ENCODE assay signal across 8 cellular contexts in the genomic region with DNA sequence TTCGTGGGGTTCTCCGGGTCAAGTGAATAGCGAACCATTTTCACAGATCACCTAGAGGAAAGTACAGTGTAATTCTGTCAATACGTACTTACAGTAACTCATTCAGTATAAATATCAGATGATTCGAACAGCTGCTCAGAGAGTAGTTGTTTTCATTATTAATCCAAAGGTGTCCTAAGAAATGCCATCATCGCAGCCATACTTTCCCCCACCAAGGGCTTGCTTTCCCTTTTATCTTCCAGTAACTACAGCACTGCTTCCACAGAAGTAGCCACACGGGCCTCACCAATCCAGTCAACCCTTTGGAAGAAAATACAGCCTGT. TPM values are rescaled to one million over a fixed set of nuclear protein-coding genes. Genes with fewer than 3 reads are reported as not detected.
A peak's percentile ranks its signal among the peaks of the same experiment; 100 is the strongest.
DNase-seq lines count a peak whose midpoint lies in the region; TF ChIP-seq lines count a peak whose summit lies in the region.

No MANE protein-coding gene starts in this region.

- in situ Hi-C loops in SK-MEL-5 (cut with HindIII; ENCODE audit: low pct_unique_long_range_greater_than_20kb, low sequenced_read_pairs) = no loop called here

- TF ChIP-seq CTCF in GM12864 (IDR thresholded peaks at IDR 0.05; ENCODE audit: low read depth, low read length, missing control alignments) = no peak
- no peak for TF ChIP-seq CTCF in fibroblast of pulmonary artery (IDR thresholded peaks at IDR 0.05; ENCODE audit: low read length, missing control alignments)
- no peak for TF ChIP-seq CTCF in retinal pigment epithelial cell (conservative IDR thresholded peaks at IDR 0.05; ENCODE audit: low read depth, low read length)

- no peak for DNase-seq in GM12864 (ENCODE audit: low read depth)
- DNase-seq in SK-MEL-5 (ENCODE audit: low read depth, low spot score) = peak; percentile 22
- DNase-seq in fibroblast of pulmonary artery (ENCODE audit: low read depth) = no peak
- DNase-seq in retinal pigment epithelial cell (ENCODE audit: low read depth) = no peak
- DNase-seq in NCI-H187 treated with DMSO at 0.1 percent for 48 hours (lab: John Stamatoyannopoulos, UW) = no peak
- DNase-seq in AG08395 (ENCODE audit: low spot score) = no peak
- no peak for DNase-seq in OCI-M2 (lab: John Stamatoyannopoulos, UW; ENCODE audit: unreplicated experiment)
- no peak for DNase-seq in stimulated activated CD8-positive, alpha-beta memory T cell treated with anti-CD3 and anti-CD28 coated beads, Interleukin-4, amount 100 ng/mL, for 48 hours

- peak overlapping the region; percentile 98 for H3K4me3 ChIP-seq in GM12864 (ENCODE audit: low read depth, low read length)
- peak overlapping the region; percentile 84 for H3K4me3 ChIP-seq in fibroblast of pulmonary artery (replicated peaks; ENCODE audit: low read depth, low read length)
- peak overlapping the region; percentile 99 for H3K4me3 ChIP-seq in retinal pigment epithelial cell (ENCODE audit: low read length)

RNA-seq across cellular contexts. Expression of gene RPL17, which starts 0.8 kb away (rescaled TPM):
- 3,102 and 3,252 TPM in 2 replicates for total RNA-seq in SK-MEL-5 (2014; rRNA removed; shearing (Covaris generic))
- polyA plus RNA-seq in SK-MEL-5 (2015; cell fraction: cytosol; rRNA removed) = 1,676 and 2,176 TPM in 2 replicates
- polyA plus RNA-seq in SK-MEL-5 (2015; cell fraction: nucleus; rRNA removed) = 817 and 857 TPM in 2 replicates

RNA-seq across cellular contexts. Expression of gene C18orf32, which starts 4.5 kb away (rescaled TPM):
- 41.9 and 44.7 TPM in 2 replicates for total RNA-seq in SK-MEL-5 (2014; rRNA removed; shearing (Covaris generic))
- polyA plus RNA-seq in SK-MEL-5 (2015; cell fraction: cytosol; rRNA removed) = 53.5 and 62.8 TPM in 2 replicates
- 17.3 and 21.6 TPM in 2 replicates for polyA plus RNA-seq in SK-MEL-5 (2015; cell fraction: nucleus; rRNA removed)

RNA-seq across cellular contexts. Expression of gene DYM, which starts 31.1 kb away (rescaled TPM):
- total RNA-seq in SK-MEL-5 (2014; rRNA removed; shearing (Covaris generic)) = 43.2 and 45.2 TPM in 2 replicates
- 19.1 and 44.5 TPM in 2 replicates for polyA plus RNA-seq in SK-MEL-5 (2015; cell fraction: cytosol; rRNA removed)
- 14.3 and 23.4 TPM in 2 replicates for polyA plus RNA-seq in SK-MEL-5 (2015; cell fraction: nucleus; rRNA removed)
